25 cellular contexts compared by ENCODE assay signal in the genomic region with DNA sequence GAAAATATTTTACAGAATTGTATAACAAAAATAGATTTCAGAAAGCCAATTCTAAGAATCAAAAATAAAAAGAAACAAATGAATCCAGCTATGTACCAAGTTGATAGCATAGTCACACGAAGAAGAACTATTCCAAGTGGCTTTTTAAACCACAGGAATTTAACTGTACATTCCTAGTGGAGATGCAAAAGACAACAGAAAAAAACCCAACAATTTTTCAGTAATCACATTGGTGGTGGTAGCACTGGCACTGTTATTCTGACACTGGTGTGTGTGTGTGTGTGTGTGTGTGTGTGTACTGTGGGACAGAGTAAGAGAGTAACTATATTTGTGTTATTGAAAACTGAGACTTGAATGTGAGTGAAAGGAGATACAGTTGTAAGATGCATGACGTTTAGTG. TPM values are rescaled to one million over a fixed set of nuclear protein-coding genes. Genes with fewer than 3 reads are reported as not detected.
DNase-seq lines count a peak whose midpoint lies in the region; ATAC-seq and TF ChIP-seq lines count a peak whose summit lies in the region.
"Had no signal": no experiment of that assay in that cellular context is flagged by ENCODE, and none has a peak within 500 bp of the region (broad histone marks: within the 10 kb centered on the region; RNA-seq: fewer than 3 reads in every experiment).

No MANE protein-coding gene starts in this region.

- no peak for ATAC-seq in GM18505 (IDR thresholded peaks at IDR 0.05; ENCODE audit: unreplicated experiment)
- ATAC-seq: activated CD4-positive, alpha-beta T cell treated with anti-CD3 and anti-CD28 coated beads for 36 hours; HCT116; HepG2; psoas muscle had no signal

- intact Hi-C loops in head of caudate nucleus (cut with DNase I) = no loop called here

- DNase-seq in AG08396 (ENCODE audit: low spot score) (peak; percentile 57), HT1080 (ENCODE audit: low read depth) (peak; percentile 68), amniotic stem cell (lab: John Stamatoyannopoulos, UW) (peak; percentile 32), hepatic stellate cell (ENCODE audit: low spot score) (peak; percentile 72), SHP77 (lab: John Stamatoyannopoulos, UW) (no peak), head of caudate nucleus (no peak)
- no peak for DNase-seq in activated naive CD4-positive, alpha-beta T cell treated with Interleukin-2 at 50 U/mL for 16 hours
- DNase-seq: activated CD4-positive, alpha-beta T cell treated with anti-CD3 and anti-CD28 coated beads for 36 hours; activated CD8-positive, alpha-beta memory T cell treated with anti-CD3 and anti-CD28 coated beads, Interleukin-2, amount 50 U/mL, for 48 hours; activated naive CD4-positive, alpha-beta T cell treated with anti-CD3 and anti-CD28 coated beads for 36 hours; COR-L47; effector CD4-positive, alpha-beta T cell; GDM1; left ventricle myocardium inferior; naive B cell; NCI-H187 treated with DMSO at 0.1 percent for 48 hours; NCI-H446 treated with DMSO at 0.1 percent for 48 hours; psoas muscle; Right ventricle myocardium superior; uterus had no signal

- TF ChIP-seq POLR2A in GM18505 (IDR thresholded peaks at IDR 0.05; ENCODE audit: borderline replicate concordance, extremely low read depth, insufficient read depth, insufficient read length) = no peak

RNA-seq across cellular contexts. Expression of gene BFSP2, which starts 9.1 kb away (rescaled TPM):
- total RNA-seq in HT1080 (2014; rRNA removed; shearing (Covaris generic)) = not detected in 2 replicates
- not detected in 2 replicates for polyA plus RNA-seq in HT1080 (2015; cell fraction: cytosol; rRNA removed)
- polyA plus RNA-seq in HT1080 (2015; cell fraction: nucleus; rRNA removed) = not detected in 2 replicates
- total RNA-seq: A673; activated naive CD4-positive, alpha-beta T cell treated with anti-CD3 and anti-CD28 coated beads for 36 hours; cardiac muscle cell; HepG2; left ventricle myocardium inferior; psoas muscle; Right ventricle myocardium superior; uterus had no signal
- polyA plus RNA-seq: cardiac muscle cell, HepG2, psoas muscle had no signal

Comparison
In these comparisons a context has a peak if more than half of its experiments do, and no peak if none do; other contexts are left out.
1. DNase-seq: peak in AG08396 (single experiment), HT1080 (single experiment), amniotic stem cell (single experiment) and hepatic stellate cell (single experiment); none in SHP77 (0 of 2), activated naive CD4-positive, alpha-beta T cell treated with Interleukin-2 at 50 U/mL for 16 hours (single experiment) and head of caudate nucleus (0 of 42).